1 cellular context compared by ENCODE assay signal in the genomic region with DNA sequence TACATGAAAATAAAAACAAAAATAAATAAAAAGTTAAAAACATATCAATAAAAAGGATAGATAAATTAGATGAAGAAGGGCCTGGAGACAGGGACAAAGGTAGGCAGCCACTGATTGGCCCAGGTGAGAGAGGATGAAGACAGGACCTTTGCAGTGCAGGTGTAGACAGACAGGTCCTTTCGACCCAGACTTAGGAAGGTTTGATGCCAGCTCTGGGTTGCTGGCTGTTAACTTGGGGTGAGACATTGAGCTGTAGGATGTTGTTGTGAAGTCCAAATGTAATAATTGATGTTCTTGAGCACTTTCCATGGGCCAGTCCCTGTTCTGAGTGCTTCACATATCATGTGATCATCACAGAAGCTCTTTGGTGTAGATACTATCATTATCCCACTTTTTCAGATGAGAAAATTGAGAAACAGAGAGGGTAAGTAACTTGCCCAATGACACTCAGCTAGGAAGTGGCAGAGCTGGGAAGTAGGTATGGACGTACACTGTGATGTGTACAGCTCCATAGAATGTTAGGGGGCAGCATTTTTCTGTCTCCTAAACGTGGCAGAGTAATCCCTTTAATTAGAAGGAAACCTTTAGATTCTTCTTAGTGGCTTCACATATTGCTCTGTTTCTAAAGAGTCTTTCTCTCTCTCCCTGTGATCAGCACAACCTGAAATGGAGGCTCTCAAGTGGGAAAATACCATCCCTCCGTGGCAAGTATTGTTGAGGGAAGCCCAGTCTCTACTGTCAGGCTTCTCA.
TF ChIP-seq lines count a peak whose summit lies in the region.

No MANE protein-coding gene starts in this region.

TF ChIP-seq in HepG2, 621 proteins besides CTCF, POLR2A, EP300 and RAD21 (continued from another document):
- TF ChIP-seq PITX1 (CRISPR knock-in tag; IDR thresholded peaks at IDR 0.05) = no peak
- no peak for TF ChIP-seq ZNF274 (CRISPR knock-in tag; IDR thresholded peaks at IDR 0.05)
